In the genomic region with DNA sequence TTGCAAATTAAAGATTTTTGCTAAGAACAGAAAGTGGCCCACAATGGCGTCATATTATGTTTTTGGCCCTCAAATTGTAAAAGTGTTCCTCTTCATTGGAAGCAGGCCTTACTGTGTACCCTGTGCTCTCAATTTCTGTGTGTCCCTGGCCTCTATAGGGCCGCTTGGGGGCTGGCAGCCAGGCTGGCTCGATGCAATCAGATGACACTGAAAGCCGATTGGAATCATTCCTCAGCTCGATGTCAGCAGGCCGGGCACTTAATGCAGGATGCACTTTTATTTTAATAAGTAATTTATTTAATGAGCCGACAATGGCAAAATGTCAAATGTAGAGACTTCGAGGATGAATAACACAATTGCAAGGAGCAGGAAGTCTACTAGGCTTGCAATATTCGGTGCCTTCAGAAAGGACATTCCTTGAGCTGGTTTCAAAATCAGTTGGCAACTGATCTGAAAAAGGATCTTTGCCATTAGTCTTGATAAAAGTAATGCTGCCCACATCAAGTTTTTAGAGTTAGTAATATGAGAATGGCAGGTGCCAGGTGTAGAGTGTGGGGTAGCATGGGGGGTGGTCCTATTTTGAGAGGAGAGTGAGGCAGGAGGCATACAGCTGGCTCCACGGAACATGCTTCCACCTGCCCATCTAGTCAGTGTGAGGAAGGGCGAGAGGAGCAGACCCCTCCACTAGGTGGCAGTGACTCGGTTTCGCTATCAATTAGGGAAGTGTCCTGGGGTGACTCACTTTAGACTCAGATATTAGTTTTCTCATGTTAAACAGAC, we compare ENCODE assay signal across 8 cellular contexts.
A peak's percentile ranks its signal among the peaks of the same experiment; 100 is the strongest.
DNase-seq lines count a peak whose midpoint lies in the region; ATAC-seq and TF ChIP-seq lines count a peak whose summit lies in the region.

No MANE protein-coding gene starts in this region.

- ATAC-seq in GM19043 (IDR thresholded peaks at IDR 0.05; ENCODE audit: low read depth, unreplicated experiment) (peak; percentile 100), HG03103 (IDR thresholded peaks at IDR 0.05; ENCODE audit: low read depth, unreplicated experiment) (peak; percentile 100)

- no peaks in the 10 kb centered on the region for H3F3A ChIP-seq in neural progenitor cell (ENCODE audit: low read depth)

- no peaks in the 10 kb centered on the region for H3K27me3 Mint-ChIP-seq in neural progenitor cell (ENCODE audit: insufficient read depth, low read depth)

- no peaks in the 10 kb centered on the region for H3K4me1 Mint-ChIP-seq in neural progenitor cell

- no peaks in the 10 kb centered on the region for H4K20me1 ChIP-seq in neural progenitor cell (ENCODE audit: low read depth)

- no peak overlapping the region for H3K4me2 ChIP-seq in neural progenitor cell

- H3K4me3 ChIP-seq in neural progenitor cell, result no peak overlapping the region

- peak; percentile 71 for TF ChIP-seq CTCF in neural progenitor cell (IDR thresholded peaks at IDR 0.05)

- no peak overlapping the region for H3K27ac Mint-ChIP-seq in neural progenitor cell

- H3K79me2 ChIP-seq in neural progenitor cell (ENCODE audit: low read depth), result no peaks in the 10 kb centered on the region

- no peak overlapping the region for H3K9ac ChIP-seq in neural progenitor cell

- H3K27me3 ChIP-seq in neural progenitor cell, result no peaks in the 10 kb centered on the region

- H3K4me3 Mint-ChIP-seq in neural progenitor cell, result no peak overlapping the region

- H3K36me3 ChIP-seq in neural progenitor cell, result no peaks in the 10 kb centered on the region

- no peaks in the 10 kb centered on the region for H3K4me1 ChIP-seq in neural progenitor cell

- H3K27ac ChIP-seq in epithelial cell of prostate (peak overlapping the region; percentile 52), neural progenitor cell (no peak overlapping the region)

- DNase-seq in CD1c-positive myeloid dendritic cell (ENCODE audit: extremely low spot score) (peak; percentile 81), NCI-H748 treated with DMSO at 0.1 percent for 48 hours (lab: John Stamatoyannopoulos, UW) (peak; percentile 33), epithelial cell of prostate (ENCODE audit: low read depth, low spot score) (peak; percentile 39), neural progenitor cell (ENCODE audit: low spot score) (peak; percentile 56), NCI-H187 treated with DMSO at 0.1 percent for 48 hours (lab: John Stamatoyannopoulos, UW) (no peak)
- peak; percentile 44 to 46 for DNase-seq in activated CD4-positive, alpha-beta T cell treated with anti-CD3 and anti-CD28 coated beads, Interleukin-2, amount 50 U/mL, for 4 hours

- H3K36me3 Mint-ChIP-seq in neural progenitor cell, result no peaks in the 10 kb centered on the region

- no peaks in the 10 kb centered on the region for H3K9me3 ChIP-seq in neural progenitor cell (ENCODE audit: low read depth)

- H3K9me3 Mint-ChIP-seq in neural progenitor cell, result peaks cover 3% of the 10 kb centered on the region

- H2AFZ ChIP-seq in neural progenitor cell (replicated peaks), result peak overlapping the region; percentile 55
